Comparison of ENCODE assay signal across 1 cellular context in genomic region chr17:62826956-62827355, GRCh38.
TF ChIP-seq lines count a peak whose summit lies in the region.

No MANE protein-coding gene starts in this region.

TF ChIP-seq in HCT116, 20 proteins besides CTCF, POLR2A, EP300 and RAD21 (continued from another document):
- TF ChIP-seq REST (IDR thresholded peaks at IDR 0.05; ENCODE audit: low read depth) (no peak), MAX (IDR thresholded peaks at IDR 0.05) (no peak), EGR1 (IDR thresholded peaks at IDR 0.05; ENCODE audit: low read depth) (no peak)
TF ChIP-seq in HCT116: peak in this region for 0.
